ENCODE assay signal across 8 cellular contexts in the genomic region with DNA sequence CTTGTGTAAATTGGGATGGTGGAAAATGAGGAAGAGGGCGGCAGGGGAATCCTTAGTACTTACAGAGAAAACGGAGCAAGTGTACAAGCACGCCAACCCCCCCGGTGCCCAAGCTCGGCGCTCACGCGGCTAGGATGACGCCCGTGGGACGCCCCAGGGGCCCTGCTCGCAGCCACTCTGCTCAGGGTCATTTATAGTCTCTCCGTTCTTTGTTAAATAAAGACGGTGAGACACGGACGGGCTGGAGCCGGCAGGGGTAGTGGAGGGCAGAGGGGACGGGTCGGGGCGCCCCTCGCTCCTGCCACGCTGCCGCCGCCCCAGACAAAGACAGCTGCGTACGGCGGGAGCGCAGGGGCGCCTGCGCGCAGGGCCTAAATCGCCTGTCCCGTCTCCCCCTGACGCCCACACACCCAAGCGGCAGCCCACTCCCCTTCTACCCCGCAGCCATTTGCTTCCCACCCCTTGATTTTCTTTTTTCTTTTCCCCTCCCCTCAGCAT. TPM values are rescaled to one million over a fixed set of nuclear protein-coding genes. Genes with fewer than 3 reads are reported as not detected.
DNase-seq lines count a peak whose midpoint lies in the region; ATAC-seq and TF ChIP-seq lines count a peak whose summit lies in the region.

No MANE protein-coding gene starts in this region.

- H3K4me2 ChIP-seq in fibroblast of lung (ENCODE audit: extremely low read depth, insufficient read depth, low read length) = peak overlapping the region; percentile 77

- H3K27me3 ChIP-seq in HAP-1 (ENCODE audit: low read depth) (no peaks in the 10 kb centered on the region), fibroblast of lung (ENCODE audit: control insufficient read depth, insufficient read depth, low read length) (no peaks in the 10 kb centered on the region), tibial artery (no peaks in the 10 kb centered on the region)
- H3K27me3 ChIP-seq in naive thymus-derived CD4-positive, alpha-beta T cell (ENCODE audit: control insufficient read depth in 2 of 2, insufficient read depth in 2 of 2, low read length in 2 of 2) = no peaks in the 10 kb centered on the region

- H3K9ac ChIP-seq in fibroblast of lung (ENCODE audit: insufficient read depth, low read length) = peak overlapping the region; percentile 67

- no peaks in the 10 kb centered on the region for H3K79me2 ChIP-seq in fibroblast of lung (ENCODE audit: control insufficient read depth, insufficient read depth, low read length)

- H3K4me1 Mint-ChIP-seq in naive thymus-derived CD4-positive, alpha-beta T cell = peaks cover 46 to 82% (median 70%) of the 10 kb centered on the region in 7 donors

- peaks cover 0 to 9% (median 0%) of the 10 kb centered on the region in 5 donors for H3K36me3 Mint-ChIP-seq in naive thymus-derived CD4-positive, alpha-beta T cell

- H3K9me3 Mint-ChIP-seq in naive thymus-derived CD4-positive, alpha-beta T cell = peaks cover 0 to 2% (median 0%) of the 10 kb centered on the region in 11 donors

- ATAC-seq in naive thymus-derived CD4-positive, alpha-beta T cell = peak; percentile 74
- ATAC-seq in GM21447 (IDR thresholded peaks at IDR 0.05; ENCODE audit: unreplicated experiment) = no peak

- no peaks in the 10 kb centered on the region for H3K9me3 ChIP-seq in HAP-1
- H3K9me3 ChIP-seq in fibroblast of lung (ENCODE audit: control insufficient read depth, insufficient read depth, low read depth, low read length) = no peaks in the 10 kb centered on the region
- H3K9me3 ChIP-seq in naive thymus-derived CD4-positive, alpha-beta T cell (ENCODE audit: control insufficient read depth in 2 of 3, low read length in 3 of 3) = no peaks in the 10 kb centered on the region
- H3K9me3 ChIP-seq in tibial artery = no peaks in the 10 kb centered on the region

- in situ Hi-C loops in HAP-1 (cut with MboI; ENCODE audit: low sequenced_read_pairs) = loop anchor here (5.0 kb wide), 1 partner anchor 38 kb away; the partner anchor contains the start of gene PCBP1

- no peaks in the 10 kb centered on the region for H3K36me3 ChIP-seq in HAP-1 (replicated peaks)
- H3K36me3 ChIP-seq in fibroblast of lung (ENCODE audit: control insufficient read depth, insufficient read depth, low read length) = no peaks in the 10 kb centered on the region
- no peaks in the 10 kb centered on the region for H3K36me3 ChIP-seq in naive thymus-derived CD4-positive, alpha-beta T cell (ENCODE audit: control insufficient read depth in 2 of 3, insufficient read depth in 3 of 3, low read length in 3 of 3)
- no peaks in the 10 kb centered on the region for H3K36me3 ChIP-seq in tibial artery

- intact Hi-C loops in naive thymus-derived CD4-positive, alpha-beta T cell (cut with micrococcal nuclease) = loop anchor here (1.0 kb wide), 9 partner anchors 7 to 211 kb away; partner anchors contain the start of gene PCBP1 (in 2 of the 2)
- intact Hi-C loops in tibial artery (cut with DNase I; ENCODE audit: low total_unique reads) = no loop called here

- no peaks in the 10 kb centered on the region for H3K27me3 Mint-ChIP-seq in naive thymus-derived CD4-positive, alpha-beta T cell

- H3K27ac Mint-ChIP-seq in naive thymus-derived CD4-positive, alpha-beta T cell = peak overlapping the region; percentile 96 to 100 (median 99)

- POLR2A ChIA-PET in naive thymus-derived CD4-positive, alpha-beta T cell (lab: Charles Lee) = interaction anchor here (0.7 to 28.6 kb wide), 12 partner anchors 14 to 211 kb away, joined by 3 to 1973 read pairs (median 7); partner anchors contain the start of genes C2orf42, MXD1, PCBP1 and PCYOX1

- H3K4me1 ChIP-seq in HAP-1 (peaks cover 20% of the 10 kb centered on the region), fibroblast of lung (ENCODE audit: control insufficient read depth, extremely low read depth, insufficient read depth, low read length) (peaks cover 9% of the 10 kb centered on the region), tibial artery (peaks cover 0 to 31% (median 15%) of the 10 kb centered on the region in 4 donors)
- H3K4me1 ChIP-seq in naive thymus-derived CD4-positive, alpha-beta T cell (ENCODE audit: control insufficient read depth in 2 of 2, insufficient read depth in 2 of 2, low read length in 2 of 2) = peaks cover 52 to 54% of the 10 kb centered on the region in 2 donors

- TF ChIP-seq CTCF in fibroblast of lung (conservative IDR thresholded peaks at IDR 0.05 in 1 of 2, IDR thresholded peaks at IDR 0.05 in 1 of 2; ENCODE audit: low read depth in 1 of 2, low read length in 2 of 2) (no peak), tibial artery (IDR thresholded peaks at IDR 0.05) (no peak)

- H3K4me3 ChIP-seq in HAP-1 (peak overlapping the region; percentile 42), fibroblast of lung (replicated peaks in 1 of 4; ENCODE audit: control extremely low read depth in 1 of 4, insufficient read depth in 1 of 4, low read depth in 3 of 4, low read length in 4 of 4) (peak overlapping the region; percentile 2 to 53 (median 26)), tibial artery (peak overlapping the region; percentile 59 to 61)
- peak overlapping the region; percentile 92 for H3K4me3 ChIP-seq in naive thymus-derived CD4-positive, alpha-beta T cell (ENCODE audit: low read length)

- CTCF ChIA-PET in naive thymus-derived CD4-positive, alpha-beta T cell (lab: Charles Lee) = interaction anchor here (0.7 to 3.5 kb wide), 14 partner anchors 8 to 213 kb away, joined by 3 to 24 read pairs (median 4); no protein-coding TSS in a partner anchor

- peak overlapping the region; percentile 68 for H2AFZ ChIP-seq in fibroblast of lung (ENCODE audit: low read length)

- no peaks in the 10 kb centered on the region for H4K20me1 ChIP-seq in fibroblast of lung (ENCODE audit: control insufficient read depth, extremely low read depth, insufficient read depth, low read length)

- H3K4me3 Mint-ChIP-seq in naive thymus-derived CD4-positive, alpha-beta T cell = peak overlapping the region; percentile 84 to 99 (median 96)

- H3K27ac ChIP-seq in fibroblast of lung (ENCODE audit: insufficient read depth, low read length) (peak overlapping the region; percentile 89), tibial artery (peak overlapping the region; percentile 98)
- peak overlapping the region; percentile 97 for H3K27ac ChIP-seq in naive thymus-derived CD4-positive, alpha-beta T cell (ENCODE audit: low read depth, low read length)

- DNase-seq in COR-L47 (lab: John Stamatoyannopoulos, UW) (peak; percentile 54), HAP-1 (ENCODE audit: low spot score in 2 of 2) (peak; percentile 66 to 90), NOMO-1 treated with DMSO at 0.1 percent for 48 hours (lab: John Stamatoyannopoulos, UW; ENCODE audit: unreplicated experiment) (peak; percentile 57), activated T-helper 1 cell treated with Interleukin-2 at 50 U/mL for 16 hours (ENCODE audit: low read depth) (peak; percentile 47), fibroblast of lung (ENCODE audit: low read depth in 2 of 2) (peak; percentile 42 to 51), tibial artery (peak; percentile 65 to 88)
- DNase-seq in naive thymus-derived CD4-positive, alpha-beta T cell = peak in 6 of 9 donors; percentile 59 to 74 (median 70)

RNA-seq across cellular contexts. Expression of gene PCBP1, which starts 37.8 kb away (rescaled TPM):
- 30.6 and 42.1 TPM in 2 replicates for total RNA-seq in fibroblast of lung
- 104 and 143 TPM in 2 replicates for polyA plus RNA-seq in fibroblast of lung
- 237 and 312 TPM in 2 replicates for polyA plus RNA-seq in fibroblast of lung (2012)
- 137 and 144 TPM in 2 replicates for polyA minus RNA-seq in fibroblast of lung (ENCODE audit: low replicate concordance)
- 100 to 1,000 TPM; 257 to 487 (median 368) TPM for total RNA-seq in naive thymus-derived CD4-positive, alpha-beta T cell
- 100 to 1,000 TPM; 178 to 198 TPM for polyA plus RNA-seq in naive thymus-derived CD4-positive, alpha-beta T cell

Comparison
In these comparisons a context has a peak if more than half of its experiments do, and no peak if none do; other contexts are left out.
1. H3K4me3 ChIP-seq: peak in every context shown above with its lines; median percentile 92 in naive thymus-derived CD4-positive, alpha-beta T cell; 60 in tibial artery; 42 in HAP-1; 26 in fibroblast of lung.